ENCODE assay signal across 1 cellular context in the genomic region with DNA sequence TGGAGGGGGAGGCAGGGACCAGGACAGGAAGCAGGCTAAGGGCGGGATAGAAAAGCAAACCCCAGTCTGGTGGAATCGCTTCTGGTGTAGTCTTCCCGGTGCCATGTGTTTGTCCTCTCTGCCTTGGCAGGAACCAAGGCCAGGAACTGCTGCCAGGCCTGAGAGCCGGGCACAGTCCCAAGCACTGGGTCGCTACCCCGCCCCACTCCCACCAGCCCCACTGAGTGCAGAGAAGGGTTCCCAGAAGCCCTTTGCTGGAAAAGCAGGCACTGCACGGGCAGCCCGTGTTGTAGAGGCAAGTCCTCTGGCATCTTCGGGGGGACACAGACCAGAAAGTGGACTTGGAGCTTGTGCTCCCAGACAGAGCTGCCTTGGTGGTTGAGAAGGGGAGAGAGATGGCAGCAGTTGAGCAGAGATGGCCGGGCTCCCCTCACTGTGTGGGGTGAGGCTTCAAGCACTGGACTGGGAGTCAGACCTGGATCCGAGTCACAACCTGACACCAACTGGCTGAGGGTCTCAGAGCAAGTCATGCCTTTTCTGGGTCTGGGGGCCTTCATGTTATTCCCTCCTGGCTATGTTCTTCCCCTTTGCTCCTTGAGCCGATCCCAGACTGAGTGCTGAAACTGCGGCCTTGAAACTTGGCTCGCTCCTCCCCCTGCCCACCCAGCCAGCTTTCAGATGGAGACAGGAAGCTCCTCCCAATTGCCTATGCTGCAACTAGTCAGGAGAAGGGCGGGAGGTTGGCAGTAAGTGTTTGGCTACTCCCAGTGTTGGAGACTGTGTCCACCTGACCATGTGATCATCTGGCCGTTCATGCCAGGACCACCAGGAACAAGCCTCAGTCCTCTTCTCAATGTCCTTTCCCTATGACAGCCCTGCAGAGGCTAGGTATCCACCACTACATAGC.
TF ChIP-seq lines count a peak whose summit lies in the region.

No MANE protein-coding gene starts in this region.

TF ChIP-seq in WTC11, 78 proteins besides CTCF, POLR2A, EP300 and RAD21 (continued from another document):
- no peak for TF ChIP-seq AR (CRISPR knock-in tag; IDR thresholded peaks at IDR 0.05)
